1 cellular context compared by ENCODE assay signal in genomic region chr2:7666561-7667259, GRCh38.
TF ChIP-seq lines count a peak whose summit lies in the region.

No MANE protein-coding gene starts in this region.

TF ChIP-seq in HepG2, 621 proteins besides CTCF, POLR2A, EP300 and RAD21 (continued from another document):
- no peak for TF ChIP-seq ZBTB10 (CRISPR knock-in tag; IDR thresholded peaks at IDR 0.05; ENCODE audit: borderline replicate concordance)
- no peak for TF ChIP-seq HINFP (CRISPR knock-in tag; IDR thresholded peaks at IDR 0.05; ENCODE audit: low read depth)
TF ChIP-seq in HepG2: peak in this region for 1.
